ENCODE assay signal across 8 cellular contexts in genomic region chr15:48352474-48353072, GRCh38. TPM values are rescaled to one million over a fixed set of nuclear protein-coding genes. Genes with fewer than 3 reads are reported as not detected.
A peak's percentile ranks its signal among the peaks of the same experiment; 100 is the strongest.
DNase-seq lines count a peak whose midpoint lies in the region; ATAC-seq and TF ChIP-seq lines count a peak whose summit lies in the region.

No MANE protein-coding gene starts in this region.

- peak; percentile 41 for DNase-seq in GM12864 (ENCODE audit: low read depth)
- DNase-seq in NCI-H1694 treated with DMSO at 0.1 percent for 48 hours (lab: John Stamatoyannopoulos, UW), result peak; percentile 75
- DNase-seq in T-helper 2 cell, result peak in 4 of 5 experiments; percentile 5 to 71 (median 17)
- DNase-seq in inferior parietal cortex (ENCODE audit: extremely low spot score), result peak; percentile 83
- peak; percentile 39 for DNase-seq in stimulated activated CD4-positive, alpha-beta T cell treated with anti-CD3 and anti-CD28 coated beads, Interleukin-2, amount 100 ng/mL, for 4 hours (ENCODE audit: low read depth)

- peaks cover 5% of the 10 kb centered on the region for H3K27me3 Mint-ChIP-seq in brain

- no peak overlapping the region for H3K4me3 ChIP-seq in GM12864 (ENCODE audit: low read depth, low read length)

- no peaks in the 10 kb centered on the region for H3K9me3 Mint-ChIP-seq in brain

- H3K36me3 Mint-ChIP-seq in brain, result no peaks in the 10 kb centered on the region

- TF ChIP-seq CTCF in GM12864 (IDR thresholded peaks at IDR 0.05; ENCODE audit: low read depth, low read length, missing control alignments), result peak; percentile 78
- TF ChIP-seq CTCF in brain (conservative IDR thresholded peaks at IDR 0.05), result peak; percentile 82 to 90

- H3K4me1 Mint-ChIP-seq in brain, result peaks cover 4% of the 10 kb centered on the region

- H3K4me3 Mint-ChIP-seq in brain, result peak overlapping the region in 3 of 5 experiments; percentile 6 to 49 (median 6)

- ATAC-seq in HG02623 (IDR thresholded peaks at IDR 0.05; ENCODE audit: unreplicated experiment) (peak; percentile 86), GM21786 (IDR thresholded peaks at IDR 0.05; ENCODE audit: unreplicated experiment) (no peak)

- H3K27ac Mint-ChIP-seq in brain, result no peak overlapping the region

RNA-seq across cellular contexts. Expression of gene DUT, which starts 21.3 kb away (rescaled TPM):
- polyA plus RNA-seq in brain (ENCODE audit: insufficient read depth, low read depth, low replicate concordance), result 96.5 TPM

Comparison
In these comparisons a context has a peak if more than half of its experiments do, and no peak if none do; other contexts are left out.
1. DNase-seq: peak in every context shown above with its lines; median percentile 83 in inferior parietal cortex; 75 in NCI-H1694 treated with DMSO at 0.1 percent for 48 hours; 41 in GM12864; 39 in stimulated activated CD4-positive, alpha-beta T cell treated with anti-CD3 and anti-CD28 coated beads, Interleukin-2, amount 100 ng/mL, for 4 hours; 17 in T-helper 2 cell.